26 cellular contexts compared by ENCODE assay signal in the genomic region with DNA sequence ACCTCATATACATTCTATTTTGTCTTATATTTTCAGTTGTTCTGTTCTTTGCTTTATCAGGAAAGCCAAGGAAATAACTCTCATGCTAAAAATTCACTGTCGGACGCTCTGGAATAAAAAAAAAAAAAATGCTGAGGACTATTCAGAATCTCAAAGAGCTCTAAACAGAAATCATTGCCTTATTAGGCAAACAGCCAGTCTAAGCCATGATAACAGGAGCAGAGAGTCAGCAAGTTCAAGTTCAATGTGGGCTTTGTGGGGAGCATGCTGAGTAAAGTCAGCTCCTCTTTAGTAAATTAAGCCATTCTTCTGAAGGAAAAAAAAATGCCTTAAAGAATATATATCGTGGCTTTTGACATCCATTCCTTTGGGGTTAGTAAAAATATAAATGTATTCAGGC. TPM values are rescaled to one million over a fixed set of nuclear protein-coding genes. Genes with fewer than 3 reads are reported as not detected.
"Had no signal": no experiment of that assay in that cellular context is flagged by ENCODE, and none has a peak within 500 bp of the region (broad histone marks: within the 10 kb centered on the region; RNA-seq: fewer than 3 reads in every experiment).

No MANE protein-coding gene starts in this region.

- H3K4me3 ChIP-seq: adrenal gland, MG63, Peyer's patch had no signal

- H3K4me3 Mint-ChIP-seq: activated CD8-positive, alpha-beta T cell treated with anti-CD3 and anti-CD28 coated beads, Interleukin-2, amount 10 ng/mL, durations not matched to agents 7 days and 5 days; activated naive CD8-positive, alpha-beta T cell treated with anti-CD3 and anti-CD28 coated beads, Interleukin-2, amount 10 ng/mL, durations not matched to agents 7 days and 5 days; brain; T-helper 17 cell; WTC11 had no signal

- H3K4me1 Mint-ChIP-seq: activated naive CD8-positive, alpha-beta T cell treated with anti-CD3 and anti-CD28 coated beads, Interleukin-2, amount 10 ng/mL, durations not matched to agents 7 days and 5 days; T-helper 17 cell had no signal

- ATAC-seq: activated CD8-positive, alpha-beta T cell treated with anti-CD3 and anti-CD28 coated beads, Interleukin-2, amount 10 ng/mL, durations not matched to agents 7 days and 5 days; T-helper 17 cell; WTC11 had no signal

- H3K36me3 ChIP-seq: adrenal gland, MG63, Peyer's patch had no signal

- H3K27me3 ChIP-seq: adrenal gland, MG63, Peyer's patch had no signal

- H3K36me3 Mint-ChIP-seq: activated naive CD8-positive, alpha-beta T cell treated with anti-CD3 and anti-CD28 coated beads, Interleukin-2, amount 10 ng/mL, durations not matched to agents 7 days and 5 days; brain; WTC11 had no signal

- H3K27ac Mint-ChIP-seq: activated CD8-positive, alpha-beta T cell treated with anti-CD3 and anti-CD28 coated beads, Interleukin-2, amount 10 ng/mL, durations not matched to agents 7 days and 5 days; activated naive CD8-positive, alpha-beta T cell treated with anti-CD3 and anti-CD28 coated beads, Interleukin-2, amount 10 ng/mL, durations not matched to agents 7 days and 5 days; T-helper 17 cell; WTC11 had no signal

- H3K9me3 Mint-ChIP-seq: activated naive CD8-positive, alpha-beta T cell treated with anti-CD3 and anti-CD28 coated beads, Interleukin-2, amount 10 ng/mL, durations not matched to agents 7 days and 5 days had no signal

- H3K27ac ChIP-seq: adrenal gland, Peyer's patch had no signal

- H3K9me3 ChIP-seq: adrenal gland, MG63, Peyer's patch had no signal

- DNase-seq: activated CD4-positive, alpha-beta T cell treated with anti-CD3 and anti-CD28 coated beads for 48 hours; activated CD4-positive, alpha-beta T cell treated with anti-CD3 and anti-CD28 coated beads, Interleukin-2, amount 50 U/mL, for 4 hours; activated CD4-positive, CD25-positive, alpha-beta regulatory T cell treated with anti-CD3 and anti-CD28 coated beads, Interleukin-2, amount 50 U/mL, for 72 hours; activated CD8-positive, alpha-beta memory T cell treated with anti-CD3 and anti-CD28 coated beads, Interleukin-2, amount 50 U/mL, for 48 hours; activated CD8-positive, alpha-beta T cell treated with anti-CD3 and anti-CD28 coated beads, Interleukin-2, amount 10 ng/mL, durations not matched to agents 7 days and 5 days; activated naive CD4-positive, alpha-beta T cell treated with anti-CD3 and anti-CD28 coated beads, Interleukin-2, amount 50 U/mL, for 16 hours; activated naive CD8-positive, alpha-beta T cell treated with anti-CD3 and anti-CD28 coated beads, Interleukin-2, amount 10 ng/mL, durations not matched to agents 7 days and 5 days; activated T-cell treated with anti-CD3 and anti-CD28 coated beads, Interleukin-2, amount 50 U/mL, for 1 hour; adrenal gland; aorta; MG63; MV-4-11; NCI-H1092 treated with DMSO at 0.1 percent for 48 hours; NCI-H1417 treated with DMSO at 0.1 percent for 48 hours; NCI-H1694; NCI-H2029 treated with DMSO at 0.1 percent for 48 hours; NCI-H345; NCI-H510A; NCI-H526 treated with DMSO at 0.1 percent for 48 hours; NK-92 treated with Interleukin-12 subunit alpha and Interleukin-12 subunit beta, amount 100 ng/mL, for 24 hours; Peyer's patch; SHP77; T-helper 17 cell; T-helper 9 cell had no signal

- H3K4me1 ChIP-seq: Peyer's patch had no signal

- H3K27me3 Mint-ChIP-seq: activated naive CD8-positive, alpha-beta T cell treated with anti-CD3 and anti-CD28 coated beads, Interleukin-2, amount 10 ng/mL, durations not matched to agents 7 days and 5 days; brain; T-helper 17 cell had no signal

RNA-seq across cellular contexts. Expression of gene FAM13C, which starts 13.6 kb away (rescaled TPM):
- total RNA-seq: activated CD8-positive, alpha-beta T cell treated with anti-CD3 and anti-CD28 coated beads, Interleukin-2, amount 10 ng/mL, durations not matched to agents 7 days and 5 days; activated naive CD8-positive, alpha-beta T cell treated with anti-CD3 and anti-CD28 coated beads, Interleukin-2, amount 10 ng/mL, durations not matched to agents 7 days and 5 days; T-helper 17 cell had no signal
